25 cellular contexts compared by ENCODE assay signal in genomic region chr7:77838929-77839491, GRCh38. TPM values are rescaled to one million over a fixed set of nuclear protein-coding genes. Genes with fewer than 3 reads are reported as not detected.
A peak's percentile ranks its signal among the peaks of the same experiment; 100 is the strongest.
DNase-seq lines count a peak whose midpoint lies in the region; ATAC-seq and TF ChIP-seq lines count a peak whose summit lies in the region.
"Had no signal": no experiment of that assay in that cellular context is flagged by ENCODE, and none has a peak within 500 bp of the region (broad histone marks: within the 10 kb centered on the region; RNA-seq: fewer than 3 reads in every experiment).

No MANE protein-coding gene starts in this region.

- peak overlapping the region; percentile 30 for H3K27ac Mint-ChIP-seq in activated B cell treated with CpG ODN at 0.5 μM for 24 hours
- H3K27ac Mint-ChIP-seq in CD4-positive, alpha-beta memory T cell, result peak overlapping the region in 1 of 7 donors; percentile 64
- H3K27ac Mint-ChIP-seq: activated CD4-positive, alpha-beta T cell treated with anti-CD3 and anti-CD28 coated beads, Interleukin-2, amount 10 ng/mL, durations not matched to agents 24 days and 14 days; activated naive CD8-positive, alpha-beta T cell treated with anti-CD3 and anti-CD28 coated beads, Interleukin-2, amount 10 ng/mL, durations not matched to agents 7 days and 5 days; activated T-helper 2 cell treated with anti-CD3 and anti-CD28 coated beads, Interferon-gamma antibody, Interleukin-2, Interleukin-4, amounts not matched to agents 10 μg/mL and 5 μg/mL and 100 μg/mL, durations not matched to agents 14 hours and 24 hours and 36 hours; effector memory CD8-positive, alpha-beta T cell; stimulated activated effector memory CD8-positive, alpha-beta T cell treated with anti-CD3 and anti-CD28 coated beads, Interleukin-12 subunit alpha, Interleukin-12 subunit beta, amount 100 ng/mL, for 72 hours; T-cell had no signal

- CTCF ChIA-PET in activated B cell treated with CpG ODN at 0.5 μM for 24 hours (lab: Charles Lee), result no interaction called here
- CTCF ChIA-PET in CD4-positive, alpha-beta memory T cell (lab: Charles Lee; ENCODE audit: partially characterized antibody), result no interaction called here

- no peak for TF ChIP-seq POLR2A in gastrocnemius medialis (IDR thresholded peaks at IDR 0.05)

- H3K36me3 ChIP-seq in right atrium auricular region (no peaks in the 10 kb centered on the region), gastrocnemius medialis (no peaks in the 10 kb centered on the region)
- no peaks in the 10 kb centered on the region for H3K36me3 ChIP-seq in CD4-positive, alpha-beta memory T cell (ENCODE audit: insufficient read depth, low read length)
- H3K36me3 ChIP-seq: esophagus squamous epithelium, sigmoid colon, thyroid gland had no signal

- intact Hi-C loops in Right ventricle myocardium superior (cut with DNase I), result no loop called here
- intact Hi-C loops in activated B cell treated with CpG ODN at 0.5 μM for 24 hours (cut with micrococcal nuclease), result loop anchor here (2.0 to 5.0 kb wide), 3 partner anchors 14 to 42 kb away; partner anchors contain the start of genes PHTF2 and TMEM60
- intact Hi-C loops in gastrocnemius medialis (cut with DNase I; ENCODE audit: low total_unique reads), result no loop called here
- intact Hi-C loops in CD4-positive, alpha-beta memory T cell (cut with micrococcal nuclease), result no loop called here

- ATAC-seq in Right ventricle myocardium superior (ENCODE audit: poor library complexity) (peak; percentile 38), activated B cell treated with CpG ODN at 0.5 μM for 24 hours (ENCODE audit: low read depth) (no peak), gastrocnemius medialis (peak; percentile 52 to 66), GM19455 (IDR thresholded peaks at IDR 0.05; ENCODE audit: unreplicated experiment) (no peak)
- ATAC-seq: effector memory CD8-positive, alpha-beta T cell; HCT116; stimulated activated effector memory CD8-positive, alpha-beta T cell treated with anti-CD3 and anti-CD28 coated beads, Interleukin-12 subunit alpha, Interleukin-12 subunit beta, amount 100 ng/mL, for 72 hours; T-cell had no signal

- no peak overlapping the region for H3K27ac ChIP-seq in right atrium auricular region
- H3K27ac ChIP-seq in gastrocnemius medialis, result peak overlapping the region; percentile 70 to 85 (median 74)
- H3K27ac ChIP-seq in CD4-positive, alpha-beta memory T cell (ENCODE audit: low read depth, low read length), result no peak overlapping the region
- H3K27ac ChIP-seq: esophagus squamous epithelium, parathyroid adenoma, sigmoid colon, thyroid gland had no signal

- H3K4me3 Mint-ChIP-seq in activated B cell treated with CpG ODN at 0.5 μM for 24 hours, result no peak overlapping the region
- peak overlapping the region in 2 of 8 donors; percentile 10 to 17 for H3K4me3 Mint-ChIP-seq in CD4-positive, alpha-beta memory T cell
- H3K4me3 Mint-ChIP-seq: activated CD4-positive, alpha-beta T cell treated with anti-CD3 and anti-CD28 coated beads, Interleukin-2, amount 10 ng/mL, durations not matched to agents 24 days and 14 days; activated naive CD8-positive, alpha-beta T cell treated with anti-CD3 and anti-CD28 coated beads, Interleukin-2, amount 10 ng/mL, durations not matched to agents 7 days and 5 days; effector memory CD8-positive, alpha-beta T cell; stimulated activated effector memory CD8-positive, alpha-beta T cell treated with anti-CD3 and anti-CD28 coated beads, Interleukin-12 subunit alpha, Interleukin-12 subunit beta, amount 100 ng/mL, for 72 hours; T-cell had no signal

- POLR2A ChIA-PET in activated B cell treated with CpG ODN at 0.5 μM for 24 hours (lab: Charles Lee), result no interaction called here
- POLR2A ChIA-PET in CD4-positive, alpha-beta memory T cell (lab: Charles Lee; ENCODE audit: partially characterized antibody), result interaction anchor here (0.6 kb wide), 1 partner anchor 48 kb away, joined by 3 read pairs; no protein-coding TSS in a partner anchor

- H3K9me3 ChIP-seq in right atrium auricular region (no peaks in the 10 kb centered on the region), gastrocnemius medialis (no peaks in the 10 kb centered on the region)
- H3K9me3 ChIP-seq in CD4-positive, alpha-beta memory T cell (ENCODE audit: control insufficient read depth in 1 of 2, low read length in 2 of 2), result no peaks in the 10 kb centered on the region
- H3K9me3 ChIP-seq: esophagus squamous epithelium, sigmoid colon, thyroid gland had no signal

- H3K27me3 ChIP-seq in right atrium auricular region (no peaks in the 10 kb centered on the region), gastrocnemius medialis (no peaks in the 10 kb centered on the region)
- no peaks in the 10 kb centered on the region for H3K27me3 ChIP-seq in CD4-positive, alpha-beta memory T cell (ENCODE audit: insufficient read depth, low read length)
- H3K27me3 ChIP-seq: esophagus squamous epithelium, sigmoid colon, thyroid gland had no signal

- in situ Hi-C loops in gastrocnemius medialis (cut with MboI; ENCODE audit: low sequenced_read_pairs in 4 of 4), result no loop called here

- H3K4me1 ChIP-seq in right atrium auricular region (peaks cover 0 to 20% of the 10 kb centered on the region in 2 donors), gastrocnemius medialis (peaks cover 50 to 51% of the 10 kb centered on the region in 2 donors)
- peaks cover 39% of the 10 kb centered on the region for H3K4me1 ChIP-seq in CD4-positive, alpha-beta memory T cell (ENCODE audit: insufficient read depth, low read length)

- DNase-seq in Right ventricle myocardium superior (no peak), right atrium auricular region (ENCODE audit: low spot score) (no peak), NCI-H146 (lab: John Stamatoyannopoulos, UW) (peak; percentile 55), activated B cell treated with CpG ODN at 0.5 μM for 24 hours (no peak), gastrocnemius medialis (no peak), EL (no peak)
- DNase-seq in CD4-positive, alpha-beta memory T cell, result no peak
- DNase-seq: activated CD4-positive, alpha-beta T cell treated with anti-CD3 and anti-CD28 coated beads, Interleukin-2, amount 10 ng/mL, durations not matched to agents 24 days and 14 days; activated naive CD8-positive, alpha-beta T cell treated with anti-CD3 and anti-CD28 coated beads, Interleukin-2, amount 10 ng/mL, durations not matched to agents 7 days and 5 days; DMS79 treated with DMSO at 0.1 percent for 48 hours; effector memory CD8-positive, alpha-beta T cell; esophagus squamous epithelium; kidney glomerular epithelial cell; naive B cell; NCI-H1694; NCI-H510A; SHP77 treated with DMSO at 0.1 percent for 48 hours; sigmoid colon; T-cell; thyroid gland had no signal

- H3K36me3 Mint-ChIP-seq in activated B cell treated with CpG ODN at 0.5 μM for 24 hours (ENCODE audit: low read depth), result peaks cover 15% of the 10 kb centered on the region
- H3K36me3 Mint-ChIP-seq in CD4-positive, alpha-beta memory T cell, result peaks cover 6 to 16% of the 10 kb centered on the region in 2 donors
- H3K36me3 Mint-ChIP-seq: naive B cell had no signal

- TF ChIP-seq CTCF in right atrium auricular region (IDR thresholded peaks at IDR 0.05) (no peak), activated B cell treated with CpG ODN at 0.5 μM for 24 hours (IDR thresholded peaks at IDR 0.05) (no peak), gastrocnemius medialis (IDR thresholded peaks at IDR 0.05 in 4 of 5, conservative IDR thresholded peaks at IDR 0.05 in 1 of 5) (no peak)

- no peak overlapping the region for H3K4me3 ChIP-seq in right atrium auricular region
- peak overlapping the region in 2 of 4 donors; percentile 2 to 7 for H3K4me3 ChIP-seq in gastrocnemius medialis
- no peak overlapping the region for H3K4me3 ChIP-seq in CD4-positive, alpha-beta memory T cell (ENCODE audit: low read length in 2 of 2)
- H3K4me3 ChIP-seq: esophagus squamous epithelium, sigmoid colon, thyroid gland had no signal

- peaks cover 3% of the 10 kb centered on the region for H3K9me3 Mint-ChIP-seq in activated B cell treated with CpG ODN at 0.5 μM for 24 hours
- H3K9me3 Mint-ChIP-seq in CD4-positive, alpha-beta memory T cell, result peaks cover 0 to 3% (median 0%) of the 10 kb centered on the region in 8 donors
- H3K9me3 Mint-ChIP-seq: activated CD4-positive, alpha-beta T cell treated with anti-CD3 and anti-CD28 coated beads, Interleukin-2, amount 10 ng/mL, durations not matched to agents 24 days and 14 days; activated T-helper 2 cell treated with anti-CD3 and anti-CD28 coated beads, Interferon-gamma antibody, Interleukin-2, Interleukin-4, amounts not matched to agents 10 μg/mL and 5 μg/mL and 100 μg/mL, durations not matched to agents 14 hours and 24 hours and 36 hours; effector memory CD8-positive, alpha-beta T cell; stimulated activated effector memory CD8-positive, alpha-beta T cell treated with anti-CD3 and anti-CD28 coated beads, Interleukin-12 subunit alpha, Interleukin-12 subunit beta, amount 100 ng/mL, for 72 hours; T-cell had no signal

- peaks cover 62% of the 10 kb centered on the region for H3K4me1 Mint-ChIP-seq in activated B cell treated with CpG ODN at 0.5 μM for 24 hours
- peaks cover 31 to 52% (median 38%) of the 10 kb centered on the region in 4 donors for H3K4me1 Mint-ChIP-seq in CD4-positive, alpha-beta memory T cell

- H3K27me3 Mint-ChIP-seq in activated B cell treated with CpG ODN at 0.5 μM for 24 hours, result no peaks in the 10 kb centered on the region
- no peaks in the 10 kb centered on the region for H3K27me3 Mint-ChIP-seq in CD4-positive, alpha-beta memory T cell
- H3K27me3 Mint-ChIP-seq: activated CD4-positive, alpha-beta T cell treated with anti-CD3 and anti-CD28 coated beads, Interleukin-2, amount 10 ng/mL, durations not matched to agents 24 days and 14 days; activated naive CD8-positive, alpha-beta T cell treated with anti-CD3 and anti-CD28 coated beads, Interleukin-2, amount 10 ng/mL, durations not matched to agents 7 days and 5 days; effector memory CD8-positive, alpha-beta T cell; naive B cell; T-cell had no signal

RNA-seq across cellular contexts. Expression of gene PHTF2, which starts 40.4 kb away (rescaled TPM):
- 17.6 TPM for total RNA-seq in Right ventricle myocardium superior
- 10 to 100 TPM; 14.3 to 31.6 TPM for total RNA-seq in right atrium auricular region
- total RNA-seq in activated B cell treated with CpG ODN at 0.5 μM for 24 hours, result 31.4 and 38.9 TPM in 2 replicates
- 100 to 1,000 TPM in 2 of 4 donors, 10 to 100 TPM in 2; 81.2 to 163 (median 108) TPM for total RNA-seq in gastrocnemius medialis
- 10 to 100 TPM; 32.8 to 34.1 TPM for total RNA-seq in CD4-positive, alpha-beta memory T cell
- polyA plus RNA-seq in CD4-positive, alpha-beta memory T cell, result 10 to 100 TPM; 19.6 to 27.1 TPM

RNA-seq across cellular contexts. Expression of gene TMEM60, which starts 40.8 kb away (rescaled TPM):
- total RNA-seq in Right ventricle myocardium superior (6.6 TPM), right atrium auricular region (10 to 100 TPM in 1 of 2 donors, 1 to 10 TPM in 1; 6.6 to 13.8 TPM), activated B cell treated with CpG ODN at 0.5 μM for 24 hours (15.3 and 16.3 TPM in 2 replicates), gastrocnemius medialis (10 to 100 TPM in 3 of 4 donors, 1 to 10 TPM in 1; 7.0 to 26.9 (median 13.3) TPM)
- 10 to 100 TPM; 18.2 to 18.3 TPM for total RNA-seq in CD4-positive, alpha-beta memory T cell
- 10 to 100 TPM; 23.2 to 36.6 TPM for polyA plus RNA-seq in CD4-positive, alpha-beta memory T cell

Comparison
In these comparisons a context has a peak if more than half of its experiments do, and no peak if none do; other contexts are left out.
1. ATAC-seq: peak in Right ventricle myocardium superior (single experiment) and gastrocnemius medialis (2 of 2); none in activated B cell treated with CpG ODN at 0.5 μM for 24 hours (single experiment) and GM19455 (single experiment).
2. H3K27ac ChIP-seq: peak in gastrocnemius medialis (4 of 4); none in right atrium auricular region (0 of 2) and CD4-positive, alpha-beta memory T cell (single experiment).